Comparison of ENCODE assay signal across 19 cellular contexts in genomic region chr3:10949197-10949596, GRCh38.
"Had no signal": no experiment of that assay in that cellular context is flagged by ENCODE, and none has a peak within 500 bp of the region (broad histone marks: within the 10 kb centered on the region; RNA-seq: fewer than 3 reads in every experiment).

No MANE protein-coding gene starts in this region.

- ATAC-seq: activated CD4-positive, alpha-beta T cell treated with anti-CD3 and anti-CD28 coated beads for 36 hours; activated CD8-positive, alpha-beta T cell treated with anti-CD3 and anti-CD28 coated beads for 36 hours; activated naive CD8-positive, alpha-beta T cell treated with anti-CD3 and anti-CD28 coated beads, Interleukin-2, amount 50 U/mL, for 24 hours; activated T-cell treated with anti-CD3 and anti-CD28 coated beads, Interleukin-2, amount 50 U/mL, for 72 hours; esophagus mucosa; left lung; T-cell; upper lobe of right lung had no signal

- DNase-seq: activated CD4-positive, alpha-beta T cell treated with anti-CD3 and anti-CD28 coated beads for 36 hours; activated CD8-positive, alpha-beta memory T cell treated with anti-CD3 and anti-CD28 coated beads, Interleukin-2, amount 50 U/mL, for 4 hours; activated CD8-positive, alpha-beta T cell treated with anti-CD3 and anti-CD28 coated beads for 36 hours; activated naive CD4-positive, alpha-beta T cell; activated naive CD8-positive, alpha-beta T cell treated with anti-CD3 and anti-CD28 coated beads, Interleukin-2, amount 50 U/mL, for 24 hours; activated T-cell treated with anti-CD3 and anti-CD28 coated beads, Interleukin-2, amount 50 U/mL, for 72 hours; glutamatergic neuron; islet precursor cell; left lung; sigmoid colon; stimulated activated CD4-positive, alpha-beta T cell treated with anti-CD3 and anti-CD28 coated beads, Interleukin-2, amount 100 ng/mL, for 24 hours; stimulated activated naive CD4-positive, alpha-beta T cell; T-cell; T1000; upper lobe of right lung had no signal

- H3K27ac ChIP-seq: left lung, sigmoid colon, SK-N-MC, suprapubic skin, upper lobe of right lung, VCaP had no signal
